In genomic region chr2:69995511-69995910, GRCh38 we compare ENCODE assay signal across 21 cellular contexts. TPM values are rescaled to one million over a fixed set of nuclear protein-coding genes. Genes with fewer than 3 reads are reported as not detected.
DNase-seq lines count a peak whose midpoint lies in the region; ATAC-seq, FAIRE-seq and TF ChIP-seq lines count a peak whose summit lies in the region.
"Had no signal": no experiment of that assay in that cellular context is flagged by ENCODE, and none has a peak within 500 bp of the region (broad histone marks: within the 10 kb centered on the region; RNA-seq: fewer than 3 reads in every experiment).

No MANE protein-coding gene starts in this region.

- H3K27me3 ChIP-seq in stomach = no peaks in the 10 kb centered on the region
- H3K27me3 ChIP-seq: BE2C had no signal

- TF ChIP-seq EP300 in stomach (IDR thresholded peaks at IDR 0.05) = no peak

- no peaks in the 10 kb centered on the region for H3K9me3 Mint-ChIP-seq in activated T-cell treated with anti-CD3 and anti-CD28 coated beads, Interleukin-2, amount 50 U/mL, for 24 hours
- H3K9me3 Mint-ChIP-seq in activated T-cell treated with anti-CD3 and anti-CD28 coated beads, Interleukin-2, amount 50 U/mL, for 4 hours = no peaks in the 10 kb centered on the region
- H3K9me3 Mint-ChIP-seq in activated T-helper 2 cell treated with anti-CD3 and anti-CD28 coated beads, Interferon-gamma antibody, Interleukin-2, Interleukin-4, amounts not matched to agents 10 μg/mL and 5 μg/mL and 100 μg/mL, durations not matched to agents 14 hours and 24 hours and 36 hours = no peaks in the 10 kb centered on the region
- H3K9me3 Mint-ChIP-seq: CD4-positive, CD25-positive, alpha-beta regulatory T cell had no signal

- FAIRE-seq in frontal cortex (lab: Jason Lieb, UNC) = no peak
- FAIRE-seq: H1 had no signal

- WGBS in stomach, 5 donors = 87 to 98% (median 97%) methylated on average over 3 of the region's 3 CpGs

- no peak overlapping the region for H3K4me3 ChIP-seq in stomach

- intact Hi-C loops in activated T-helper 2 cell treated with anti-CD3 and anti-CD28 coated beads, Interferon-gamma antibody, Interleukin-2, Interleukin-4, amounts not matched to agents 10 μg/mL and 5 μg/mL and 100 μg/mL, durations not matched to agents 14 hours and 24 hours and 36 hours (cut with micrococcal nuclease) = no loop called here
- intact Hi-C loops in left colon (cut with DNase I, micrococcal nuclease) (no loop called here), stomach (cut with DNase I; ENCODE audit: low total_unique reads) (no loop called here)

- peaks cover 0 to 38% (median 33%) of the 10 kb centered on the region in 4 donors for H3K36me3 ChIP-seq in stomach
- H3K36me3 ChIP-seq: BE2C had no signal

- no peak overlapping the region for H3K27ac Mint-ChIP-seq in activated T-cell treated with anti-CD3 and anti-CD28 coated beads, Interleukin-2, amount 50 U/mL, for 24 hours
- peak overlapping the region; percentile 67 for H3K27ac Mint-ChIP-seq in activated T-helper 2 cell treated with anti-CD3 and anti-CD28 coated beads, Interferon-gamma antibody, Interleukin-2, Interleukin-4, amounts not matched to agents 10 μg/mL and 5 μg/mL and 100 μg/mL, durations not matched to agents 14 hours and 24 hours and 36 hours

- ATAC-seq in activated T-cell treated with anti-CD3 and anti-CD28 coated beads, Interleukin-2, amount 50 U/mL, for 4 hours = no peak
- ATAC-seq in left colon = peak; percentile 88

- peaks cover 21% of the 10 kb centered on the region for H3K36me3 Mint-ChIP-seq in activated T-cell treated with anti-CD3 and anti-CD28 coated beads, Interleukin-2, amount 50 U/mL, for 24 hours (ENCODE audit: low read depth)
- H3K36me3 Mint-ChIP-seq in activated T-cell treated with anti-CD3 and anti-CD28 coated beads, Interleukin-2, amount 50 U/mL, for 4 hours (ENCODE audit: insufficient read depth) = peaks cover 18% of the 10 kb centered on the region
- peaks cover 7% of the 10 kb centered on the region for H3K36me3 Mint-ChIP-seq in activated T-helper 2 cell treated with anti-CD3 and anti-CD28 coated beads, Interferon-gamma antibody, Interleukin-2, Interleukin-4, amounts not matched to agents 10 μg/mL and 5 μg/mL and 100 μg/mL, durations not matched to agents 14 hours and 24 hours and 36 hours (ENCODE audit: low read depth)

- no peaks in the 10 kb centered on the region for H3K27me3 Mint-ChIP-seq in activated T-cell treated with anti-CD3 and anti-CD28 coated beads, Interleukin-2, amount 50 U/mL, for 24 hours
- H3K27me3 Mint-ChIP-seq in activated T-cell treated with anti-CD3 and anti-CD28 coated beads, Interleukin-2, amount 50 U/mL, for 4 hours (ENCODE audit: low read depth) = no peaks in the 10 kb centered on the region
- H3K27me3 Mint-ChIP-seq in activated T-helper 2 cell treated with anti-CD3 and anti-CD28 coated beads, Interferon-gamma antibody, Interleukin-2, Interleukin-4, amounts not matched to agents 10 μg/mL and 5 μg/mL and 100 μg/mL, durations not matched to agents 14 hours and 24 hours and 36 hours (ENCODE audit: low read depth) = no peaks in the 10 kb centered on the region
- H3K27me3 Mint-ChIP-seq: CD4-positive, CD25-positive, alpha-beta regulatory T cell had no signal

- H3K27ac ChIP-seq in stomach = no peak overlapping the region

- H3K4me3 Mint-ChIP-seq in activated T-cell treated with anti-CD3 and anti-CD28 coated beads, Interleukin-2, amount 50 U/mL, for 24 hours = no peak overlapping the region
- no peak overlapping the region for H3K4me3 Mint-ChIP-seq in activated T-cell treated with anti-CD3 and anti-CD28 coated beads, Interleukin-2, amount 50 U/mL, for 4 hours
- no peak overlapping the region for H3K4me3 Mint-ChIP-seq in activated T-helper 2 cell treated with anti-CD3 and anti-CD28 coated beads, Interferon-gamma antibody, Interleukin-2, Interleukin-4, amounts not matched to agents 10 μg/mL and 5 μg/mL and 100 μg/mL, durations not matched to agents 14 hours and 24 hours and 36 hours (ENCODE audit: low read depth)
- H3K4me3 Mint-ChIP-seq: CD4-positive, CD25-positive, alpha-beta regulatory T cell had no signal

- no peaks in the 10 kb centered on the region for H3K9me3 ChIP-seq in stomach
- H3K9me3 ChIP-seq: BE2C, Caco-2 had no signal

- H3K4me1 Mint-ChIP-seq in activated T-cell treated with anti-CD3 and anti-CD28 coated beads, Interleukin-2, amount 50 U/mL, for 24 hours (ENCODE audit: low read depth) = peaks cover 10% of the 10 kb centered on the region
- no peaks in the 10 kb centered on the region for H3K4me1 Mint-ChIP-seq in activated T-cell treated with anti-CD3 and anti-CD28 coated beads, Interleukin-2, amount 50 U/mL, for 4 hours (ENCODE audit: low read depth)
- H3K4me1 Mint-ChIP-seq in activated T-helper 2 cell treated with anti-CD3 and anti-CD28 coated beads, Interferon-gamma antibody, Interleukin-2, Interleukin-4, amounts not matched to agents 10 μg/mL and 5 μg/mL and 100 μg/mL, durations not matched to agents 14 hours and 24 hours and 36 hours (ENCODE audit: low read depth) = peaks cover 13% of the 10 kb centered on the region

- TF ChIP-seq CTCF in stomach (IDR thresholded peaks at IDR 0.05) = no peak

- DNase-seq in activated T-cell treated with anti-CD3 and anti-CD28 coated beads, Interleukin-2, amount 50 U/mL, for 24 hours = peak; percentile 3
- no peak for DNase-seq in activated T-cell treated with anti-CD3 and anti-CD28 coated beads, Interleukin-2, amount 50 U/mL, for 4 hours
- DNase-seq in activated T-helper 2 cell treated with anti-CD3 and anti-CD28 coated beads, Interferon-gamma antibody, Interleukin-2, Interleukin-4, amounts not matched to agents 10 μg/mL and 5 μg/mL and 100 μg/mL, durations not matched to agents 14 hours and 24 hours and 36 hours (ENCODE audit: low spot score) = no peak
- DNase-seq in left colon = peak; percentile 46 to 60
- DNase-seq in stomach = peak; percentile 11
- DNase-seq in frontal cortex (ENCODE audit: low spot score in 2 of 2) = no peak
- no peak for DNase-seq in EL
- no peak for DNase-seq in amniotic stem cell (lab: John Stamatoyannopoulos, UW)
- DNase-seq: BE2C; CD4-positive, CD25-positive, alpha-beta regulatory T cell; GDM1; KBM-7; NCI-H1105 treated with DMSO at 0.1 percent for 48 hours; NCI-H1694; NCI-H2081 treated with DMSO at 0.1 percent for 48 hours; NCI-H748 treated with DMSO at 0.1 percent for 48 hours; NK-92 treated with Interleukin-12 subunit alpha and Interleukin-12 subunit beta, amount 100 ng/mL, for 24 hours; SHP77 treated with DMSO at 0.1 percent for 48 hours had no signal

- H3K4me1 ChIP-seq in stomach = peaks cover 0 to 7% (median 0%) of the 10 kb centered on the region in 4 donors
- H3K4me1 ChIP-seq: BE2C, Caco-2 had no signal

- no peak for TF ChIP-seq POLR2A in stomach (IDR thresholded peaks at IDR 0.05)

RNA-seq across cellular contexts. Expression of gene ASPRV1, which starts 34.1 kb away (rescaled TPM):
- under 1 TPM; 0.46 to 0.74 (median 0.54) TPM for total RNA-seq in activated T-cell treated with anti-CD3 and anti-CD28 coated beads, Interleukin-2, amount 50 U/mL, for 4 hours
- total RNA-seq in activated T-helper 2 cell treated with anti-CD3 and anti-CD28 coated beads, Interferon-gamma antibody, Interleukin-2, Interleukin-4, amounts not matched to agents 10 μg/mL and 5 μg/mL and 100 μg/mL, durations not matched to agents 14 hours and 24 hours and 36 hours = 1.0 and 1.1 TPM in 2 replicates
- 1 to 10 TPM in 1 of 2 donors, under 1 TPM in 1; 0.43 to 1.2 TPM for total RNA-seq in left colon
- total RNA-seq in stomach = 1 to 10 TPM in 3 of 5 donors, not detected in 2; 2.0 to 6.4 (median 3.5) TPM
- under 1 TPM; 0.44 to 0.90 (median 0.46) TPM for polyA plus RNA-seq in stomach
- 2.0 TPM for total RNA-seq in frontal cortex
- total RNA-seq: NCI-H460 had no signal

Comparison
In these comparisons a context has a peak if more than half of its experiments do, and no peak if none do; other contexts are left out.
1. DNase-seq: peak in activated T-cell treated with anti-CD3 and anti-CD28 coated beads, Interleukin-2, amount 50 U/mL, for 24 hours (single experiment), left colon (2 of 2) and stomach (single experiment); none in activated T-cell treated with anti-CD3 and anti-CD28 coated beads, Interleukin-2, amount 50 U/mL, for 4 hours (single experiment), activated T-helper 2 cell treated with anti-CD3 and anti-CD28 coated beads, Interferon-gamma antibody, Interleukin-2, Interleukin-4, amounts not matched to agents 10 μg/mL and 5 μg/mL and 100 μg/mL, durations not matched to agents 14 hours and 24 hours and 36 hours (single experiment), frontal cortex (0 of 2), EL (single experiment) and amniotic stem cell (single experiment).